ENCODE assay signal across 20 cellular contexts in genomic region chr5:31536873-31537272, GRCh38. TPM values are rescaled to one million over a fixed set of nuclear protein-coding genes. Genes with fewer than 3 reads are reported as not detected.
A peak's percentile ranks its signal among the peaks of the same experiment; 100 is the strongest.
DNase-seq lines count a peak whose midpoint lies in the region; ATAC-seq and TF ChIP-seq lines count a peak whose summit lies in the region.
"Had no signal": no experiment of that assay in that cellular context is flagged by ENCODE, and none has a peak within 500 bp of the region (broad histone marks: within the 10 kb centered on the region; RNA-seq: fewer than 3 reads in every experiment).

No MANE protein-coding gene starts in this region.

- no peaks in the 10 kb centered on the region for H3K9me3 ChIP-seq in spleen
- H3K9me3 ChIP-seq: BE2C, HAP-1 had no signal

- peaks cover 34% of the 10 kb centered on the region for H3K4me1 Mint-ChIP-seq in activated naive CD8-positive, alpha-beta T cell (ENCODE audit: low read depth)
- peaks cover 13% of the 10 kb centered on the region for H3K4me1 Mint-ChIP-seq in activated naive CD8-positive, alpha-beta T cell treated with anti-CD3 and anti-CD28 coated beads, Interleukin-2, amount 50 U/mL, for 24 hours
- H3K4me1 Mint-ChIP-seq in central memory CD8-positive, alpha-beta T cell = peaks cover 24% of the 10 kb centered on the region
- H3K4me1 Mint-ChIP-seq in osteocyte (ENCODE audit: unreplicated experiment) = peaks cover 38% of the 10 kb centered on the region
- H3K4me1 Mint-ChIP-seq in activated CD8-positive, alpha-beta T cell treated with anti-CD3 and anti-CD28 coated beads for 36 hours (ENCODE audit: low read depth) = peaks cover 31% of the 10 kb centered on the region

- no peak for ATAC-seq in activated naive CD8-positive, alpha-beta T cell treated with anti-CD3 and anti-CD28 coated beads, Interleukin-2, amount 50 U/mL, for 24 hours
- no peak for ATAC-seq in central memory CD8-positive, alpha-beta T cell (replicated peaks; ENCODE audit: extremely low read depth, poor library complexity, severe bottlenecking)
- ATAC-seq in activated CD8-positive, alpha-beta T cell treated with anti-CD3 and anti-CD28 coated beads for 36 hours = no peak
- ATAC-seq: GM12878 had no signal

- H3K9me3 Mint-ChIP-seq in activated naive CD8-positive, alpha-beta T cell (ENCODE audit: low read depth) = no peaks in the 10 kb centered on the region
- no peaks in the 10 kb centered on the region for H3K9me3 Mint-ChIP-seq in activated naive CD8-positive, alpha-beta T cell treated with anti-CD3 and anti-CD28 coated beads, Interleukin-2, amount 50 U/mL, for 24 hours
- H3K9me3 Mint-ChIP-seq in central memory CD8-positive, alpha-beta T cell = no peaks in the 10 kb centered on the region
- H3K9me3 Mint-ChIP-seq in osteocyte (ENCODE audit: unreplicated experiment) = no peaks in the 10 kb centered on the region
- no peaks in the 10 kb centered on the region for H3K9me3 Mint-ChIP-seq in activated CD8-positive, alpha-beta T cell treated with anti-CD3 and anti-CD28 coated beads for 36 hours
- H3K9me3 Mint-ChIP-seq: CD4-positive, CD25-positive, alpha-beta regulatory T cell; CD8-positive, alpha-beta memory T cell had no signal

- no peaks in the 10 kb centered on the region for H3K27me3 Mint-ChIP-seq in activated naive CD8-positive, alpha-beta T cell
- no peaks in the 10 kb centered on the region for H3K27me3 Mint-ChIP-seq in activated naive CD8-positive, alpha-beta T cell treated with anti-CD3 and anti-CD28 coated beads, Interleukin-2, amount 50 U/mL, for 24 hours
- no peaks in the 10 kb centered on the region for H3K27me3 Mint-ChIP-seq in central memory CD8-positive, alpha-beta T cell
- no peaks in the 10 kb centered on the region for H3K27me3 Mint-ChIP-seq in osteocyte (ENCODE audit: unreplicated experiment)
- H3K27me3 Mint-ChIP-seq in activated CD8-positive, alpha-beta T cell treated with anti-CD3 and anti-CD28 coated beads for 36 hours = no peaks in the 10 kb centered on the region
- H3K27me3 Mint-ChIP-seq: CD4-positive, CD25-positive, alpha-beta regulatory T cell; CD8-positive, alpha-beta memory T cell had no signal

- WGBS in spleen, 5 donors = 88 to 95% (median 92%) methylated on average over 3 of the region's 3 CpGs

- no peak overlapping the region for H3K27ac ChIP-seq in spleen
- H3K27ac ChIP-seq: GM23248, HL-60 had no signal

- H3K27ac Mint-ChIP-seq in activated naive CD8-positive, alpha-beta T cell = peak overlapping the region; percentile 58
- H3K27ac Mint-ChIP-seq in activated naive CD8-positive, alpha-beta T cell treated with anti-CD3 and anti-CD28 coated beads, Interleukin-2, amount 50 U/mL, for 24 hours = no peak overlapping the region
- H3K27ac Mint-ChIP-seq in central memory CD8-positive, alpha-beta T cell (ENCODE audit: low read depth) = peak overlapping the region; percentile 87
- peak overlapping the region; percentile 70 for H3K27ac Mint-ChIP-seq in osteocyte (ENCODE audit: unreplicated experiment)
- no peak overlapping the region for H3K27ac Mint-ChIP-seq in activated CD8-positive, alpha-beta T cell treated with anti-CD3 and anti-CD28 coated beads for 36 hours
- H3K27ac Mint-ChIP-seq: CD4-positive, CD25-positive, alpha-beta regulatory T cell had no signal

- TF ChIP-seq CTCF in osteocyte (IDR thresholded peaks at IDR 0.05) (no peak), spleen (IDR thresholded peaks at IDR 0.05 in 8 of 11, conservative IDR thresholded peaks at IDR 0.05 in 3 of 11) (no peak)
- TF ChIP-seq CTCF in activated CD8-positive, alpha-beta T cell treated with anti-CD3 and anti-CD28 coated beads for 36 hours (IDR thresholded peaks at IDR 0.05) = no peak

- DNase-seq in activated naive CD8-positive, alpha-beta T cell treated with anti-CD3 and anti-CD28 coated beads, Interleukin-2, amount 50 U/mL, for 24 hours = no peak
- no peak for DNase-seq in central memory CD8-positive, alpha-beta T cell (ENCODE audit: low spot score in 2 of 2)
- no peak for DNase-seq in osteocyte (ENCODE audit: extremely low spot score, unreplicated experiment)
- DNase-seq in activated CD8-positive, alpha-beta T cell treated with anti-CD3 and anti-CD28 coated beads for 36 hours = no peak
- no peak for DNase-seq in AML-193 (lab: John Stamatoyannopoulos, UW)
- no peak for DNase-seq in spleen
- DNase-seq: BE2C; C1 segment of cervical spinal cord; CD4-positive, CD25-positive, alpha-beta regulatory T cell; CD8-positive, alpha-beta memory T cell; COR-L47; DMS 273 treated with DMSO at 0.1 percent for 48 hours; DMS53; DND-41; EL; GM23248 had no signal

- TF ChIP-seq POLR2A in spleen (IDR thresholded peaks at IDR 0.05) = no peak

- no peak overlapping the region for H3K4me3 Mint-ChIP-seq in activated naive CD8-positive, alpha-beta T cell
- H3K4me3 Mint-ChIP-seq in activated naive CD8-positive, alpha-beta T cell treated with anti-CD3 and anti-CD28 coated beads, Interleukin-2, amount 50 U/mL, for 24 hours = no peak overlapping the region
- no peak overlapping the region for H3K4me3 Mint-ChIP-seq in central memory CD8-positive, alpha-beta T cell
- no peak overlapping the region for H3K4me3 Mint-ChIP-seq in osteocyte (ENCODE audit: unreplicated experiment)
- no peak overlapping the region for H3K4me3 Mint-ChIP-seq in activated CD8-positive, alpha-beta T cell treated with anti-CD3 and anti-CD28 coated beads for 36 hours
- H3K4me3 Mint-ChIP-seq: CD4-positive, CD25-positive, alpha-beta regulatory T cell had no signal

- POLR2A ChIA-PET in activated CD8-positive, alpha-beta T cell treated with anti-CD3 and anti-CD28 coated beads for 36 hours (lab: Charles Lee) = no interaction called here

- no peaks in the 10 kb centered on the region for H3K36me3 Mint-ChIP-seq in activated naive CD8-positive, alpha-beta T cell
- peaks cover 53% of the 10 kb centered on the region for H3K36me3 Mint-ChIP-seq in activated naive CD8-positive, alpha-beta T cell treated with anti-CD3 and anti-CD28 coated beads, Interleukin-2, amount 50 U/mL, for 24 hours (ENCODE audit: low read depth)
- peaks cover 49% of the 10 kb centered on the region for H3K36me3 Mint-ChIP-seq in central memory CD8-positive, alpha-beta T cell (ENCODE audit: insufficient read depth)
- H3K36me3 Mint-ChIP-seq in osteocyte (ENCODE audit: unreplicated experiment) = peaks cover 33% of the 10 kb centered on the region
- peaks cover 40% of the 10 kb centered on the region for H3K36me3 Mint-ChIP-seq in activated CD8-positive, alpha-beta T cell treated with anti-CD3 and anti-CD28 coated beads for 36 hours (ENCODE audit: low read depth)

- H3K4me3 ChIP-seq in spleen = no peak overlapping the region
- H3K4me3 ChIP-seq: GM12878, GM23248, HAP-1 had no signal

- peaks cover 2 to 80% (median 65%) of the 10 kb centered on the region in 6 donors for H3K36me3 ChIP-seq in spleen

- CTCF ChIA-PET in activated CD8-positive, alpha-beta T cell treated with anti-CD3 and anti-CD28 coated beads for 36 hours (lab: Charles Lee) = interaction anchor here (1.3 kb wide), 1 partner anchor 9 kb away, joined by 3 read pairs; no protein-coding TSS in a partner anchor

- intact Hi-C loops in activated CD8-positive, alpha-beta T cell treated with anti-CD3 and anti-CD28 coated beads for 36 hours (cut with micrococcal nuclease) = no loop called here
- intact Hi-C loops in spleen (cut with DNase I; ENCODE audit: low total_unique reads) = no loop called here

- peaks cover 8 to 43% (median 22%) of the 10 kb centered on the region in 6 donors for H3K4me1 ChIP-seq in spleen
- H3K4me1 ChIP-seq: BE2C had no signal

- no peaks in the 10 kb centered on the region for H3K27me3 ChIP-seq in spleen (replicated peaks in 1 of 7)
- H3K27me3 ChIP-seq: BE2C had no signal

RNA-seq across cellular contexts. Expression of gene C5orf22, which starts 4.8 kb away (rescaled TPM):
- total RNA-seq in osteocyte = 24.1 and 27.9 TPM in 2 replicates
- total RNA-seq in activated CD8-positive, alpha-beta T cell treated with anti-CD3 and anti-CD28 coated beads for 36 hours = 10 to 100 TPM; 19.2 to 23.7 TPM
- total RNA-seq in spleen = 10 to 100 TPM; 16.5 to 25.8 (median 23.7) TPM
- 1 to 10 TPM; 5.3 to 8.6 (median 8.1) TPM for polyA plus RNA-seq in spleen

RNA-seq across cellular contexts. Expression of gene DROSHA, which starts 5.0 kb away (rescaled TPM):
- total RNA-seq in osteocyte (70.9 and 71.5 TPM in 2 replicates), spleen (10 to 100 TPM; 34.8 to 56.7 (median 45.8) TPM)
- 10 to 100 TPM; 57.8 to 61.0 TPM for total RNA-seq in activated CD8-positive, alpha-beta T cell treated with anti-CD3 and anti-CD28 coated beads for 36 hours
- polyA plus RNA-seq in spleen = 10 to 100 TPM; 39.4 to 68.5 (median 53.2) TPM

Comparison
In these comparisons a context has a peak if more than half of its experiments do, and no peak if none do; other contexts are left out.
1. H3K27ac Mint-ChIP-seq: peak in activated naive CD8-positive, alpha-beta T cell (single experiment), central memory CD8-positive, alpha-beta T cell (single experiment) and osteocyte (single experiment); none in activated naive CD8-positive, alpha-beta T cell treated with anti-CD3 and anti-CD28 coated beads, Interleukin-2, amount 50 U/mL, for 24 hours (single experiment) and activated CD8-positive, alpha-beta T cell treated with anti-CD3 and anti-CD28 coated beads for 36 hours (single experiment).